12 cellular contexts compared by ENCODE assay signal in the genomic region with DNA sequence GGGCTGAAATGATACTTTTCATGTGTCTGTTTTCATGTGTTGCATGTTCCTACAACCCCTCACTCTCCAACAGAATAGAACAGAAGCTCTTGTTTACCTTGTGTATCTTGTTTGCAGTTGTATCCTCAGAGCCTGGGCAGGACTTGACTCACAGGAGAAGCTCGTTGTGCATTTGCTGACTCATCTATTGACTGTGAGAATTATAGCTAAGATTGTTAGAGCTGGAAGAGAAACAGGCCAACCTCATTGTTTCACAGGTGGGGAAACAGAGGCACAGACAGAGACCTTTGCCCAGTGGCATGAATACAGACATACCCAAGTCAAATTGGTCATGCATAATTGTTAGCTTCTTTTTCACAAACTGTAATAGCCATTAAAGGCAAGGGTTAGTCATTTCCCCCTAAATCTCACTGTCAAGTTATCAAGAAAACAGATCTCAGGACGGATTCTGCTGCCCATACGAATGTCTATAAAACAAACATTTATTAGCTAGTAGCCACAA. TPM values are rescaled to one million over a fixed set of nuclear protein-coding genes. Genes with fewer than 3 reads are reported as not detected.
DNase-seq lines count a peak whose midpoint lies in the region; ATAC-seq and TF ChIP-seq lines count a peak whose summit lies in the region.
"Had no signal": no experiment of that assay in that cellular context is flagged by ENCODE, and none has a peak within 500 bp of the region (broad histone marks: within the 10 kb centered on the region; RNA-seq: fewer than 3 reads in every experiment).

No MANE protein-coding gene starts in this region.

- TF ChIP-seq CTCF in kidney epithelial cell (IDR thresholded peaks at IDR 0.05; ENCODE audit: insufficient read depth, low read length, poor library complexity, severe bottlenecking): no peak

- no peaks in the 10 kb centered on the region for H3K27me3 ChIP-seq in kidney epithelial cell (ENCODE audit: control insufficient read depth, insufficient read depth, low read length)
- H3K27me3 ChIP-seq: right lobe of liver had no signal

- no peak overlapping the region for H3K4me3 ChIP-seq in kidney epithelial cell (ENCODE audit: low read depth, low read length)
- H3K4me3 ChIP-seq: right lobe of liver had no signal

- ATAC-seq in GM18511 (IDR thresholded peaks at IDR 0.05; ENCODE audit: unreplicated experiment): no peak
- ATAC-seq: activated naive CD8-positive, alpha-beta T cell treated with anti-CD3 and anti-CD28 coated beads, Interleukin-2, amount 50 U/mL, for 24 hours had no signal

- H3K36me3 ChIP-seq in kidney epithelial cell (ENCODE audit: control insufficient read depth, insufficient read depth, low read length): no peaks in the 10 kb centered on the region
- H3K36me3 ChIP-seq: right lobe of liver, WERI-Rb-1 had no signal

- DNase-seq in SIG-M5 treated with dmso at 0.1 percent for 504 hours (lab: John Stamatoyannopoulos, UW; ENCODE audit: unreplicated experiment) (peak; percentile 35), SIG-M5 (lab: John Stamatoyannopoulos, UW) (no peak), astrocyte of the hippocampus (ENCODE audit: low read depth, low spot score) (peak; percentile 82), kidney epithelial cell (ENCODE audit: low read depth) (peak; percentile 79), NCI-H2107 treated with DMSO at 0.1 percent for 48 hours (lab: John Stamatoyannopoulos, UW; ENCODE audit: unreplicated experiment) (no peak), pons (ENCODE audit: low spot score) (no peak)
- DNase-seq in activated CD4-positive, alpha-beta T cell treated with anti-CD3 and anti-CD28 coated beads, Interleukin-2, amount 50 U/mL, for 1 hour: no peak
- DNase-seq: activated naive CD8-positive, alpha-beta T cell treated with anti-CD3 and anti-CD28 coated beads, Interleukin-2, amount 50 U/mL, for 24 hours; NCI-H526; right lobe of liver; WERI-Rb-1 had no signal

RNA-seq across cellular contexts. Expression of a gene that starts 4.6 kb away (rescaled TPM):
- total RNA-seq in kidney epithelial cell: 19.4 and 22.4 TPM in 2 replicates

RNA-seq across cellular contexts. Expression of a gene that starts 30.0 kb away (rescaled TPM):
- 0.27 TPM in 1 of 2 replicates, not detected in the other for total RNA-seq in kidney epithelial cell

Comparison
In these comparisons a context has a peak if more than half of its experiments do, and no peak if none do; other contexts are left out.
1. DNase-seq: peak in SIG-M5 treated with dmso at 0.1 percent for 504 hours (single experiment), astrocyte of the hippocampus (single experiment) and kidney epithelial cell (single experiment); none in SIG-M5 (single experiment), NCI-H2107 treated with DMSO at 0.1 percent for 48 hours (single experiment), activated CD4-positive, alpha-beta T cell treated with anti-CD3 and anti-CD28 coated beads, Interleukin-2, amount 50 U/mL, for 1 hour (single experiment) and pons (single experiment).